20 cellular contexts compared by ENCODE assay signal in the genomic region with DNA sequence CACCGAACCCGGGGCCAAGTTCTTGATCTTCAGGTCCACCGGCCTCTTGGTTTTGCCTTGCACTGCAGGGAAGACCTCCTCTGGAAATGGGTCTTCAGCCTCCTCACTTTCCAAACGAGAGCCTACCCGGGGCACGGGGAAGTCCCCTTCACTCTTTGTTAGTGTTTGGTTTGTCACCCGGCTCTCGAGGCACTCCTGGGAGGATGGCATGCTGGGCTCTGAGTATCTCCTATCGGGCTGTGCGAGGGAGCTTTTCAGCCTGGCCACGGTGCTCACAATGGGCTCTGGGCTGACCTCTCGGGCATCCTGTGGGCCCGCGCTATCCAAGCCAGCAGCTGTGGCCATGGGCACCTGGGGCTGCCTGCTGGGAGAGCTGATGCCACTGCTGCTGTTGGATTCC. TPM values are rescaled to one million over a fixed set of nuclear protein-coding genes. Genes with fewer than 3 reads are reported as not detected.
A peak's percentile ranks its signal among the peaks of the same experiment; 100 is the strongest.
DNase-seq lines count a peak whose midpoint lies in the region; ATAC-seq and TF ChIP-seq lines count a peak whose summit lies in the region.
"Had no signal": no experiment of that assay in that cellular context is flagged by ENCODE, and none has a peak within 500 bp of the region (broad histone marks: within the 10 kb centered on the region; RNA-seq: fewer than 3 reads in every experiment).

No MANE protein-coding gene starts in this region.

- peaks cover 16% of the 10 kb centered on the region for H4K20me1 ChIP-seq in OCI-LY3 (ENCODE audit: insufficient read depth, low read length)

- H3K9me3 Mint-ChIP-seq in activated naive CD4-positive, alpha-beta T cell treated with anti-CD3 and anti-CD28 coated beads, Interleukin-2, amount 50 U/mL, for 72 hours, result no peaks in the 10 kb centered on the region
- no peaks in the 10 kb centered on the region for H3K9me3 Mint-ChIP-seq in stimulated activated naive B cell treated with anti-CD40 and anti-IgM and Interleukin-4, amounts not matched to agents 10 μg/mL and 1 μg/mL and 100 μg/mL, for 72 hours
- H3K9me3 Mint-ChIP-seq: brain had no signal

- H3K27ac Mint-ChIP-seq in activated naive CD4-positive, alpha-beta T cell treated with anti-CD3 and anti-CD28 coated beads, Interleukin-2, amount 50 U/mL, for 72 hours, result peak overlapping the region; percentile 65 to 96
- H3K27ac Mint-ChIP-seq in stimulated activated naive B cell treated with anti-CD40 and anti-IgM and Interleukin-4, amounts not matched to agents 10 μg/mL and 1 μg/mL and 100 μg/mL, for 72 hours, result peak overlapping the region; percentile 91
- H3K27ac Mint-ChIP-seq: brain had no signal

- H3K27ac ChIP-seq in OCI-LY3 (ENCODE audit: low read length), result peak overlapping the region; percentile 56; the same call in 1 of the 2 replicates
- no peak overlapping the region for H3K27ac ChIP-seq in colonic mucosa
- H3K27ac ChIP-seq: parathyroid adenoma had no signal

- H3K4me1 Mint-ChIP-seq in stimulated activated naive B cell treated with anti-CD40 and anti-IgM and Interleukin-4, amounts not matched to agents 10 μg/mL and 1 μg/mL and 100 μg/mL, for 72 hours, result peaks cover 27 to 81% of the 10 kb centered on the region in 2 donors

- peak overlapping the region; percentile 41 to 56 for H3K4me3 Mint-ChIP-seq in stimulated activated naive B cell treated with anti-CD40 and anti-IgM and Interleukin-4, amounts not matched to agents 10 μg/mL and 1 μg/mL and 100 μg/mL, for 72 hours
- H3K4me3 Mint-ChIP-seq: brain had no signal

- no peaks in the 10 kb centered on the region for H3K27me3 ChIP-seq in OCI-LY3 (ENCODE audit: low read depth, low read length)
- no peaks in the 10 kb centered on the region for H3K27me3 ChIP-seq in colonic mucosa

- no peak for ATAC-seq in activated naive CD4-positive, alpha-beta T cell treated with anti-CD3 and anti-CD28 coated beads, Interleukin-2, amount 50 U/mL, for 72 hours
- ATAC-seq in stimulated activated naive B cell treated with anti-CD40 and anti-IgM and Interleukin-4, amounts not matched to agents 10 μg/mL and 1 μg/mL and 100 μg/mL, for 72 hours (replicated peaks), result no peak
- no peak for ATAC-seq in GM18502 (IDR thresholded peaks at IDR 0.05; ENCODE audit: poor library complexity, unreplicated experiment)
- ATAC-seq: left lobe of liver had no signal

- H2AFZ ChIP-seq in OCI-LY3 (ENCODE audit: low read depth, low read length), result no peak overlapping the region
- H2AFZ ChIP-seq: parathyroid adenoma had no signal

- DNase-seq in activated naive CD4-positive, alpha-beta T cell treated with anti-CD3 and anti-CD28 coated beads, Interleukin-2, amount 50 U/mL, for 72 hours (ENCODE audit: low spot score in 2 of 2), result no peak
- no peak for DNase-seq in activated naive CD4-positive, alpha-beta T cell treated with anti-CD3 and anti-CD28 coated beads, Interleukin-2, amount 50 U/mL, for 16 hours
- DNase-seq in colonic mucosa (peak; percentile 15), A172 (ENCODE audit: low spot score) (no peak), putamen (ENCODE audit: low spot score) (no peak)
- no peak for DNase-seq in stimulated activated naive B cell treated with anti-CD40 and anti-IgM and Interleukin-4, amounts not matched to agents 10 μg/mL and 1 μg/mL and 100 μg/mL, for 72 hours
- DNase-seq: activated CD4-positive, CD25-positive, alpha-beta regulatory T cell; dermis blood vessel endothelial cell; GF-D8; GOT3; NCI-H2029 treated with DMSO at 0.1 percent for 48 hours; Right ventricle myocardium superior; stimulated activated CD4-positive, alpha-beta T cell treated with anti-CD3 and anti-CD28 coated beads, Interleukin-4, amount 100 ng/mL, for 24 hours; stimulated activated CD8-positive, alpha-beta memory T cell treated with anti-CD3 and anti-CD28 coated beads, Interleukin-4, amount 100 ng/mL, for 48 hours had no signal

- TF ChIP-seq CTCF in OCI-LY3 (IDR thresholded peaks at IDR 0.05; ENCODE audit: low read depth, low read length) (no peak), colonic mucosa (IDR thresholded peaks at IDR 0.05) (no peak)

- H3K4me3 ChIP-seq in OCI-LY3 (ENCODE audit: low read length) (no peak overlapping the region), colonic mucosa (no peak overlapping the region)

- H3K36me3 Mint-ChIP-seq in activated naive CD4-positive, alpha-beta T cell treated with anti-CD3 and anti-CD28 coated beads, Interleukin-2, amount 50 U/mL, for 72 hours, result peaks cover 46 to 61% of the 10 kb centered on the region in 2 donors
- H3K36me3 Mint-ChIP-seq in stimulated activated naive B cell treated with anti-CD40 and anti-IgM and Interleukin-4, amounts not matched to agents 10 μg/mL and 1 μg/mL and 100 μg/mL, for 72 hours, result peaks cover 46 to 51% of the 10 kb centered on the region in 2 donors
- H3K36me3 Mint-ChIP-seq: brain had no signal

- H3K9me3 ChIP-seq in OCI-LY3 (ENCODE audit: insufficient read depth, low read length), result no peaks in the 10 kb centered on the region
- H3K9me3 ChIP-seq in colonic mucosa, result no peaks in the 10 kb centered on the region

- 0 out of 2 replicates have a peak overlapping the region, but pooled peaks have one; percentile 12 for H3K4me2 ChIP-seq in OCI-LY3 (ENCODE audit: low read length)

- H3K27me3 Mint-ChIP-seq in stimulated activated naive B cell treated with anti-CD40 and anti-IgM and Interleukin-4, amounts not matched to agents 10 μg/mL and 1 μg/mL and 100 μg/mL, for 72 hours, result no peaks in the 10 kb centered on the region

- intact Hi-C loops in colonic mucosa (cut with DNase I), result no loop called here

- H3K4me1 ChIP-seq in OCI-LY3 (ENCODE audit: low read length), result peaks cover 87% of the 10 kb centered on the region
- H3K4me1 ChIP-seq in colonic mucosa, result no peaks in the 10 kb centered on the region
- H3K4me1 ChIP-seq: parathyroid adenoma had no signal

- H3K9ac ChIP-seq in OCI-LY3 (ENCODE audit: low read length) (no peak overlapping the region), colonic mucosa (ENCODE audit: low read depth in 2 of 2, low read length in 2 of 2) (no peak overlapping the region)
- H3K9ac ChIP-seq: parathyroid adenoma had no signal

- H3K36me3 ChIP-seq in OCI-LY3 (replicated peaks; ENCODE audit: low read depth, low read length) (peaks cover 56% of the 10 kb centered on the region), colonic mucosa (no peaks in the 10 kb centered on the region)

- H3K79me2 ChIP-seq in OCI-LY3 (ENCODE audit: low read length), result peaks cover 41% of the 10 kb centered on the region
- H3K79me2 ChIP-seq: parathyroid adenoma had no signal

RNA-seq across cellular contexts. Expression of a gene that starts 8.1 kb away (rescaled TPM):
- 10 to 100 TPM; 29.9 to 65.0 TPM for total RNA-seq in activated naive CD4-positive, alpha-beta T cell treated with anti-CD3 and anti-CD28 coated beads, Interleukin-2, amount 50 U/mL, for 72 hours
- 1 to 10 TPM; 1.1 to 2.3 TPM for total RNA-seq in colonic mucosa
- not detected in 2 replicates for total RNA-seq in A172 (2014; rRNA removed; shearing (Covaris generic))
- total RNA-seq: dermis blood vessel endothelial cell, NCI-H460 had no signal

RNA-seq across cellular contexts. Expression of a gene that starts 36.7 kb away (rescaled TPM):
- 1 to 10 TPM; 2.0 to 7.1 TPM for total RNA-seq in activated naive CD4-positive, alpha-beta T cell treated with anti-CD3 and anti-CD28 coated beads, Interleukin-2, amount 50 U/mL, for 72 hours
- total RNA-seq in colonic mucosa, result 10 to 100 TPM; 17.5 to 19.8 TPM
- 3.3 and 4.4 TPM in 2 replicates for total RNA-seq in A172 (2014; rRNA removed; shearing (Covaris generic))

Comparison
In these comparisons a context has a peak if more than half of its experiments do, and no peak if none do; other contexts are left out.
1. RNA of a gene that starts 8.1 kb away (total RNA-seq): 29.9 to 65.0 TPM in activated naive CD4-positive, alpha-beta T cell treated with anti-CD3 and anti-CD28 coated beads, Interleukin-2, amount 50 U/mL, for 72 hours; 1.1 to 2.3 TPM in colonic mucosa and not detected in A172; every median in the first group is over 4 times any median in the second.